In genomic region chr10:133356953-133357292, GRCh38 we compare ENCODE assay signal across 10 cellular contexts. TPM values are rescaled to one million over a fixed set of nuclear protein-coding genes. Genes with fewer than 3 reads are reported as not detected.
DNase-seq lines count a peak whose midpoint lies in the region; ATAC-seq and TF ChIP-seq lines count a peak whose summit lies in the region.
"Had no signal": no experiment of that assay in that cellular context is flagged by ENCODE, and none has a peak within 500 bp of the region (broad histone marks: within the 10 kb centered on the region; RNA-seq: fewer than 3 reads in every experiment).

No MANE protein-coding gene starts in this region.

- TF ChIP-seq CTCF in GM06990 (IDR thresholded peaks at IDR 0.05; ENCODE audit: insufficient read depth, low read length, poor library complexity, severe bottlenecking) (no peak), PC-9 (conservative IDR thresholded peaks at IDR 0.05) (no peak), fibroblast of lung (conservative IDR thresholded peaks at IDR 0.05 in 1 of 2, IDR thresholded peaks at IDR 0.05 in 1 of 2; ENCODE audit: low read depth in 1 of 2, low read length in 2 of 2) (no peak), progenitor cell of endocrine pancreas (IDR thresholded peaks at IDR 0.05; ENCODE audit: unreplicated experiment) (no peak)

- no peaks in the 10 kb centered on the region for H3K36me3 Mint-ChIP-seq in progenitor cell of endocrine pancreas (ENCODE audit: insufficient read depth)

- DNase-seq in GM06990 (ENCODE audit: extremely low read depth, insufficient read length) (no peak), PC-9 (no peak), fibroblast of lung (ENCODE audit: low read depth in 2 of 2) (no peak), progenitor cell of endocrine pancreas (ENCODE audit: low spot score, unreplicated experiment) (no peak), retina (no peak), UCSD-AML1 (lab: John Stamatoyannopoulos, UW; ENCODE audit: unreplicated experiment) (no peak)
- DNase-seq in stimulated activated naive CD4-positive, alpha-beta T cell treated with Interleukin-2 at 50 U/mL for 16 hours (lab: John Stamatoyannopoulos, UW) = no peak

- H3K27me3 Mint-ChIP-seq in progenitor cell of endocrine pancreas = no peaks in the 10 kb centered on the region

- H3K9me3 Mint-ChIP-seq in progenitor cell of endocrine pancreas (ENCODE audit: low read depth) = no peaks in the 10 kb centered on the region

- peak overlapping the region; percentile 65 for H3K4me3 Mint-ChIP-seq in progenitor cell of endocrine pancreas (ENCODE audit: low read depth)

- H2AFZ ChIP-seq in PC-9 (peak overlapping the region; percentile 82), fibroblast of lung (ENCODE audit: low read length) (no peak overlapping the region)

- no peaks in the 10 kb centered on the region for H4K20me1 ChIP-seq in PC-9 (ENCODE audit: insufficient read depth)
- no peaks in the 10 kb centered on the region for H4K20me1 ChIP-seq in fibroblast of lung (ENCODE audit: control insufficient read depth, extremely low read depth, insufficient read depth, low read length)

- peak overlapping the region; percentile 65 for H3K4me3 ChIP-seq in GM06990 (replicated peaks; ENCODE audit: low read depth, low read length)
- peak overlapping the region; percentile 63 for H3K4me3 ChIP-seq in PC-9
- H3K4me3 ChIP-seq in fibroblast of lung (replicated peaks in 1 of 4; ENCODE audit: control extremely low read depth in 1 of 4, insufficient read depth in 1 of 4, low read depth in 3 of 4, low read length in 4 of 4) = peak overlapping the region; percentile 31 to 58 (median 44)

- H3K27me3 ChIP-seq in GM06990 (replicated peaks; ENCODE audit: control insufficient read depth, insufficient read depth, low read length) (no peaks in the 10 kb centered on the region), PC-9 (ENCODE audit: insufficient read depth, low read depth) (no peaks in the 10 kb centered on the region), fibroblast of lung (ENCODE audit: control insufficient read depth, insufficient read depth, low read length) (no peaks in the 10 kb centered on the region)

- H3K9me2 ChIP-seq in PC-9 (ENCODE audit: insufficient read depth) = no peaks in the 10 kb centered on the region

- H3K27ac ChIP-seq in PC-9 (no peak overlapping the region), fibroblast of lung (ENCODE audit: insufficient read depth, low read length) (no peak overlapping the region)

- H3K4me1 Mint-ChIP-seq in progenitor cell of endocrine pancreas (ENCODE audit: low read depth) = peaks cover 6% of the 10 kb centered on the region

- H3K4me1 ChIP-seq in PC-9 (replicated peaks; ENCODE audit: insufficient read depth) (no peaks in the 10 kb centered on the region), fibroblast of lung (ENCODE audit: control insufficient read depth, extremely low read depth, insufficient read depth, low read length) (peaks cover 2% of the 10 kb centered on the region)

- peak overlapping the region; percentile 82 for H3K4me2 ChIP-seq in PC-9
- H3K4me2 ChIP-seq in fibroblast of lung (ENCODE audit: extremely low read depth, insufficient read depth, low read length) = peak overlapping the region; percentile 59

- H3K9me3 ChIP-seq in PC-9 (ENCODE audit: insufficient read depth, low read depth) = no peaks in the 10 kb centered on the region
- H3K9me3 ChIP-seq in fibroblast of lung (ENCODE audit: control insufficient read depth, insufficient read depth, low read depth, low read length) = no peaks in the 10 kb centered on the region

- H3K9ac ChIP-seq in fibroblast of lung (ENCODE audit: insufficient read depth, low read length) = peak overlapping the region; percentile 16

- H3K36me3 ChIP-seq in GM06990 (ENCODE audit: control insufficient read depth, insufficient read depth, low read length) (no peaks in the 10 kb centered on the region; the same call in 1 of the 2 replicates), PC-9 (ENCODE audit: low read depth) (no peaks in the 10 kb centered on the region), fibroblast of lung (ENCODE audit: control insufficient read depth, insufficient read depth, low read length) (no peaks in the 10 kb centered on the region)

- BruUV-seq in PC-9 (replicated peaks; lab: Mats Ljungman, UMichigan) = no TSS peak

- no peaks in the 10 kb centered on the region for H3F3A ChIP-seq in PC-9 (ENCODE audit: insufficient read depth, low read depth)

- H3K27ac Mint-ChIP-seq in progenitor cell of endocrine pancreas = no peak overlapping the region

- intact Hi-C loops in PC-9 (cut with micrococcal nuclease; ENCODE audit: unreplicated experiment) = no loop called here

- CTCF ChIA-PET in PC-9 (lab: Charles Lee) = no interaction called here

- no peak for ATAC-seq in HG02981 (IDR thresholded peaks at IDR 0.05; ENCODE audit: unreplicated experiment)

- H3K79me2 ChIP-seq in PC-9 (ENCODE audit: low read depth) (no peaks in the 10 kb centered on the region), fibroblast of lung (ENCODE audit: control insufficient read depth, insufficient read depth, low read length) (no peaks in the 10 kb centered on the region)

- POLR2A ChIA-PET in PC-9 (lab: Charles Lee; ENCODE audit: unreplicated experiment) = no interaction called here

RNA-seq across cellular contexts. Expression of gene FUOM, which starts 0.9 kb away (rescaled TPM):
- total RNA-seq in PC-9 (2021) (7.4 and 12.5 TPM in 2 replicates), fibroblast of lung (6.4 and 15.0 TPM in 2 replicates), progenitor cell of endocrine pancreas (14.7 and 16.2 TPM in 2 replicates)
- polyA plus RNA-seq in fibroblast of lung = 14.2 and 16.0 TPM in 2 replicates
- 19.9 and 25.2 TPM in 2 replicates for polyA plus RNA-seq in fibroblast of lung (2012)
- 2.7 and 2.9 TPM in 2 replicates for polyA minus RNA-seq in fibroblast of lung (ENCODE audit: low replicate concordance)

RNA-seq across cellular contexts. Expression of gene PRAP1, which starts 9.8 kb away (rescaled TPM):
- not detected in 2 replicates for total RNA-seq in PC-9 (2021)
- total RNA-seq in fibroblast of lung = not detected in 2 replicates
- not detected in 2 replicates for polyA plus RNA-seq in fibroblast of lung
- not detected in 2 replicates for polyA plus RNA-seq in fibroblast of lung (2012)
- polyA minus RNA-seq in fibroblast of lung (ENCODE audit: low replicate concordance) = not detected in 2 replicates
- total RNA-seq in progenitor cell of endocrine pancreas = 0.62 TPM in 1 of 2 replicates, not detected in the other
- total RNA-seq: left cardiac atrium; T-helper 2 cell treated with Interferon-gamma antibody and Interleukin-4, amounts not matched to agents 100 ng/mL and 5 ng/mL, for 36 hours had no signal

RNA-seq across cellular contexts. Expression of gene ECHS1, which starts 16.2 kb away (rescaled TPM):
- total RNA-seq in PC-9 (2021) (86.6 and 90.7 TPM in 2 replicates), fibroblast of lung (48.5 and 63.9 TPM in 2 replicates), progenitor cell of endocrine pancreas (89.7 and 91.4 TPM in 2 replicates)
- 71.9 and 89.3 TPM in 2 replicates for polyA plus RNA-seq in fibroblast of lung
- 89.0 and 131 TPM in 2 replicates for polyA plus RNA-seq in fibroblast of lung (2012)
- 84.0 and 124 TPM in 2 replicates for polyA minus RNA-seq in fibroblast of lung (ENCODE audit: low replicate concordance)

RNA-seq across cellular contexts. Expression of gene CALY, which starts 20.2 kb away (rescaled TPM):
- total RNA-seq in PC-9 (2021) (not detected in 2 replicates), fibroblast of lung (0.26 TPM in 1 of 2 replicates, not detected in the other), progenitor cell of endocrine pancreas (2.3 and 2.5 TPM in 2 replicates)
- 0.14 TPM in 1 of 2 replicates, not detected in the other for polyA plus RNA-seq in fibroblast of lung
- 0.69 and 0.92 TPM in 2 replicates for polyA plus RNA-seq in fibroblast of lung (2012)
- not detected in 2 replicates for polyA minus RNA-seq in fibroblast of lung (ENCODE audit: low replicate concordance)
- total RNA-seq: left cardiac atrium; T-helper 2 cell treated with Interferon-gamma antibody and Interleukin-4, amounts not matched to agents 100 ng/mL and 5 ng/mL, for 36 hours had no signal

RNA-seq across cellular contexts. Expression of gene PAOX, which starts 22.1 kb away (rescaled TPM):
- total RNA-seq in PC-9 (2021) (5.7 and 9.5 TPM in 2 replicates), fibroblast of lung (9.2 and 9.8 TPM in 2 replicates), progenitor cell of endocrine pancreas (11.9 and 14.1 TPM in 2 replicates)
- 2.4 and 3.3 TPM in 2 replicates for polyA plus RNA-seq in fibroblast of lung
- 3.9 and 5.6 TPM in 2 replicates for polyA plus RNA-seq in fibroblast of lung (2012)
- polyA minus RNA-seq in fibroblast of lung (ENCODE audit: low replicate concordance) = 3.3 and 7.7 TPM in 2 replicates
